Comparison of ENCODE assay signal across 26 cellular contexts in genomic region chr15:39114690-39115378, GRCh38.
"Had no signal": no experiment of that assay in that cellular context is flagged by ENCODE, and none has a peak within 500 bp of the region (broad histone marks: within the 10 kb centered on the region; RNA-seq: fewer than 3 reads in every experiment).

No MANE protein-coding gene starts in this region.

- H3K9me3 Mint-ChIP-seq: central memory CD8-positive, alpha-beta T cell had no signal

- H3K4me3 ChIP-seq: ascending aorta, body of pancreas had no signal

- H3K4me1 Mint-ChIP-seq: activated B cell treated with CpG ODN at 0.5 μM for 24 hours; activated CD4-positive, alpha-beta T cell treated with anti-CD3 and anti-CD28 coated beads, Interleukin-2, amount 10 ng/mL, durations not matched to agents 24 days and 14 days; activated CD8-positive, alpha-beta memory T cell treated with anti-CD3 and anti-CD28 coated beads, Interleukin-2, amount 10 ng/mL, durations not matched to agents 7 days and 5 days; activated naive CD4-positive, alpha-beta T cell treated with anti-CD3 and anti-CD28 coated beads, Interleukin-2, amount 50 U/mL, for 24 hours; activated naive CD8-positive, alpha-beta T cell treated with anti-CD3 and anti-CD28 coated beads, Interleukin-2, amount 50 U/mL, for 24 hours; central memory CD8-positive, alpha-beta T cell; T-cell had no signal

- DNase-seq: activated B cell treated with CpG ODN at 0.5 μM for 24 hours; activated CD4-positive, alpha-beta T cell treated with anti-CD3 and anti-CD28 coated beads for 1 hour; activated CD4-positive, alpha-beta T cell treated with anti-CD3 and anti-CD28 coated beads, Interleukin-2, amount 10 ng/mL, durations not matched to agents 24 days and 14 days; activated CD4-positive, alpha-beta T cell treated with anti-CD3 and anti-CD28 coated beads, Interleukin-2, amount 50 U/mL, for 48 hours; activated CD8-positive, alpha-beta memory T cell treated with anti-CD3 and anti-CD28 coated beads, Interleukin-2, amount 10 ng/mL, durations not matched to agents 7 days and 5 days; activated effector memory CD4-positive, alpha-beta T cell treated with Interleukin-2 at 50 U/mL for 16 hours; activated naive CD4-positive, alpha-beta T cell; activated naive CD8-positive, alpha-beta T cell treated with anti-CD3 and anti-CD28 coated beads, Interleukin-2, amount 50 U/mL, for 24 hours; activated T-cell treated with anti-CD3 and anti-CD28 coated beads, Interleukin-2, amount 50 U/mL, for 24 hours; amniotic stem cell; body of pancreas; NCI-H146; NCI-H1930; NCI-H2171 treated with DMSO at 0.1 percent for 48 hours; NCI-H226; NCI-H526; NCI-H82; RPMI8226; SHP77 treated with DMSO at 0.1 percent for 48 hours; T-cell; T-helper 2 cell had no signal

- H3K36me3 ChIP-seq: ascending aorta had no signal

- ATAC-seq: activated CD8-positive, alpha-beta memory T cell treated with anti-CD3 and anti-CD28 coated beads, Interleukin-2, amount 10 ng/mL, durations not matched to agents 7 days and 5 days; activated naive CD8-positive, alpha-beta T cell treated with anti-CD3 and anti-CD28 coated beads, Interleukin-2, amount 50 U/mL, for 24 hours; body of pancreas; Panc1; T-cell had no signal

- H3K9me3 ChIP-seq: body of pancreas had no signal

- H3K4me3 Mint-ChIP-seq: activated B cell treated with CpG ODN at 0.5 μM for 24 hours; activated CD4-positive, alpha-beta T cell treated with anti-CD3 and anti-CD28 coated beads, Interleukin-2, amount 10 ng/mL, durations not matched to agents 24 days and 14 days; activated CD8-positive, alpha-beta memory T cell treated with anti-CD3 and anti-CD28 coated beads, Interleukin-2, amount 10 ng/mL, durations not matched to agents 7 days and 5 days; activated naive CD4-positive, alpha-beta T cell treated with anti-CD3 and anti-CD28 coated beads, Interleukin-2, amount 50 U/mL, for 24 hours; activated naive CD8-positive, alpha-beta T cell treated with anti-CD3 and anti-CD28 coated beads, Interleukin-2, amount 50 U/mL, for 24 hours; activated T-cell treated with anti-CD3 and anti-CD28 coated beads, Interleukin-2, amount 50 U/mL, for 24 hours; activated T-helper 1 cell treated with anti-CD3 and anti-CD28 coated beads, Interleukin-12 subunit alpha, Interleukin-12 subunit beta, Interleukin-2, Interleukin-4 antibody, amounts not matched to agents 30 ng/mL and 10 ng/mL and 1 ng/mL, durations not matched to agents 14 hours and 24 hours and 36 hours; central memory CD8-positive, alpha-beta T cell; T-cell had no signal

- H3K27ac Mint-ChIP-seq: activated B cell treated with CpG ODN at 0.5 μM for 24 hours; activated CD4-positive, alpha-beta T cell treated with anti-CD3 and anti-CD28 coated beads, Interleukin-2, amount 10 ng/mL, durations not matched to agents 24 days and 14 days; activated CD8-positive, alpha-beta memory T cell treated with anti-CD3 and anti-CD28 coated beads, Interleukin-2, amount 10 ng/mL, durations not matched to agents 7 days and 5 days; activated naive CD4-positive, alpha-beta T cell treated with anti-CD3 and anti-CD28 coated beads, Interleukin-2, amount 50 U/mL, for 24 hours; activated naive CD8-positive, alpha-beta T cell treated with anti-CD3 and anti-CD28 coated beads, Interleukin-2, amount 50 U/mL, for 24 hours; activated T-cell treated with anti-CD3 and anti-CD28 coated beads, Interleukin-2, amount 50 U/mL, for 24 hours; activated T-helper 1 cell treated with anti-CD3 and anti-CD28 coated beads, Interleukin-12 subunit alpha, Interleukin-12 subunit beta, Interleukin-2, Interleukin-4 antibody, amounts not matched to agents 30 ng/mL and 10 ng/mL and 1 ng/mL, durations not matched to agents 14 hours and 24 hours and 36 hours; T-cell had no signal

- H3K27me3 ChIP-seq: ascending aorta, body of pancreas had no signal

- H3K4me1 ChIP-seq: ascending aorta, body of pancreas had no signal

- H3K27ac ChIP-seq: ascending aorta, body of pancreas had no signal
